ENCODE assay signal across 1 cellular context in genomic region chr7:114182837-114183236, GRCh38.
TF ChIP-seq lines count a peak whose summit lies in the region.

No MANE protein-coding gene starts in this region.

TF ChIP-seq in SK-N-SH, 30 proteins besides CTCF, POLR2A, EP300 and RAD21 (continued from another document):
- TF ChIP-seq, protein P1, sequence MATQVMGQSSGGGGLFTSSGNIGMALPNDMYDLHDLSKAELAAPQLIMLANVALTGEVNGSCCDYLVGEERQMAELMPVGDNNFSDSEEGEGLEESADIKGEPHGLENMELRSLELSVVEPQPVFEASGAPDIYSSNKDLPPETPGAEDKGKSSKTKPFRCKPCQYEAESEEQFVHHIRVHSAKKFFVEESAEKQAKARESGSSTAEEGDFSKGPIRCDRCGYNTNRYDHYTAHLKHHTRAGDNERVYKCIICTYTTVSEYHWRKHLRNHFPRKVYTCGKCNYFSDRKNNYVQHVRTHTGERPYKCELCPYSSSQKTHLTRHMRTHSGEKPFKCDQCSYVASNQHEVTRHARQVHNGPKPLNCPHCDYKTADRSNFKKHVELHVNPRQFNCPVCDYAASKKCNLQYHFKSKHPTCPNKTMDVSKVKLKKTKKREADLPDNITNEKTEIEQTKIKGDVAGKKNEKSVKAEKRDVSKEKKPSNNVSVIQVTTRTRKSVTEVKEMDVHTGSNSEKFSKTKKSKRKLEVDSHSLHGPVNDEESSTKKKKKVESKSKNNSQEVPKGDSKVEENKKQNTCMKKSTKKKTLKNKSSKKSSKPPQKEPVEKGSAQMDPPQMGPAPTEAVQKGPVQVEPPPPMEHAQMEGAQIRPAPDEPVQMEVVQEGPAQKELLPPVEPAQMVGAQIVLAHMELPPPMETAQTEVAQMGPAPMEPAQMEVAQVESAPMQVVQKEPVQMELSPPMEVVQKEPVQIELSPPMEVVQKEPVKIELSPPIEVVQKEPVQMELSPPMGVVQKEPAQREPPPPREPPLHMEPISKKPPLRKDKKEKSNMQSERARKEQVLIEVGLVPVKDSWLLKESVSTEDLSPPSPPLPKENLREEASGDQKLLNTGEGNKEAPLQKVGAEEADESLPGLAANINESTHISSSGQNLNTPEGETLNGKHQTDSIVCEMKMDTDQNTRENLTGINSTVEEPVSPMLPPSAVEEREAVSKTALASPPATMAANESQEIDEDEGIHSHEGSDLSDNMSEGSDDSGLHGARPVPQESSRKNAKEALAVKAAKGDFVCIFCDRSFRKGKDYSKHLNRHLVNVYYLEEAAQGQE (IDR thresholded peaks at IDR 0.05; ENCODE audit: low read depth, low read length), result no peak
- no peak for TF ChIP-seq MXI1 (IDR thresholded peaks at IDR 0.05; ENCODE audit: low read depth, low read length)
- TF ChIP-seq TAF1 (IDR thresholded peaks at IDR 0.05; ENCODE audit: borderline replicate concordance, low read depth, low read length), result no peak
- TF ChIP-seq USF2 (IDR thresholded peaks at IDR 0.05; ENCODE audit: borderline replicate concordance, low read depth, low read length), result no peak
- no peak for TF ChIP-seq TCF12 (IDR thresholded peaks at IDR 0.05)
- TF ChIP-seq YY1 (IDR thresholded peaks at IDR 0.05; ENCODE audit: low read depth), result no peak
- TF ChIP-seq, protein P2, sequence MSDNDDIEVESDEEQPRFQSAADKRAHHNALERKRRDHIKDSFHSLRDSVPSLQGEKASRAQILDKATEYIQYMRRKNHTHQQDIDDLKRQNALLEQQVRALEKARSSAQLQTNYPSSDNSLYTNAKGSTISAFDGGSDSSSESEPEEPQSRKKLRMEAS (IDR thresholded peaks at IDR 0.05; ENCODE audit: low read depth), result no peak
- no peak for TF ChIP-seq GABPA (IDR thresholded peaks at IDR 0.05; ENCODE audit: low read depth)
- no peak for TF ChIP-seq NRF1 (IDR thresholded peaks at IDR 0.05; ENCODE audit: low read depth, low read length)
- TF ChIP-seq MEF2A (IDR thresholded peaks at IDR 0.05; ENCODE audit: borderline replicate concordance, low read depth), result no peak
- TF ChIP-seq, protein P3, sequence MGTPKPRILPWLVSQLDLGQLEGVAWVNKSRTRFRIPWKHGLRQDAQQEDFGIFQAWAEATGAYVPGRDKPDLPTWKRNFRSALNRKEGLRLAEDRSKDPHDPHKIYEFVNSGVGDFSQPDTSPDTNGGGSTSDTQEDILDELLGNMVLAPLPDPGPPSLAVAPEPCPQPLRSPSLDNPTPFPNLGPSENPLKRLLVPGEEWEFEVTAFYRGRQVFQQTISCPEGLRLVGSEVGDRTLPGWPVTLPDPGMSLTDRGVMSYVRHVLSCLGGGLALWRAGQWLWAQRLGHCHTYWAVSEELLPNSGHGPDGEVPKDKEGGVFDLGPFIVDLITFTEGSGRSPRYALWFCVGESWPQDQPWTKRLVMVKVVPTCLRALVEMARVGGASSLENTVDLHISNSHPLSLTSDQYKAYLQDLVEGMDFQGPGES (IDR thresholded peaks at IDR 0.05; ENCODE audit: low read depth, low read length), result no peak
